8 cellular contexts compared by ENCODE assay signal in the genomic region with DNA sequence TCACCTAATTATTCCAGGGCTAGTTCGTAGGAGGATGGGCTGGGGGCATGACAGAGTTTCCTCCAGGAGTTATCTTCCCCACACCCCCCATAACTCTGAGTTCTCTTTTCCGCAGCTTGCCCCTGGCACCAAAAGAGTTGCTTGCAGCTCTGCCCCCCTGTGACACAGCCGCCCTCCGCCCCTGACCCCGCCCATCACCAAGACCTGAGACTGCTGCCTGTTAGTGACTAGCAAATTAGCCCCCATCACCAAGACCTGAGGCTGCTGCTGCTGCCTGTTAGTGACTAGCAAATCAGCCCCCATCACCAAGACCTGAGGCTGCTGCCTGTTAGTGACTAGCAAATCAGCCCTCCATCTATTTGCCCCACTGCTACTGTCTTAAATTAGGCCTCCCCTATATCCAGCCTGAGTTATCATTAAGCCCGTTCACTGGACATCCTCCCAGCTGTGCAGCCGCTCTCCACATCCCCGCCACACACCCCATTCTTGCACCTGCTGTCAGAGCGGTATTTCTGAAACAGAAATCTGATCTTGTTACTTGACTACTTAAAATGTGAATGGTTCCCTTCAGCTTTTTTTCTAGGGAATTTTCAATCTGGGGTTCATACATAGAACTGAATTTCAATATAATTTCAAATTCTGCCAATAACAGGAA. TPM values are rescaled to one million over a fixed set of nuclear protein-coding genes. Genes with fewer than 3 reads are reported as not detected.
DNase-seq lines count a peak whose midpoint lies in the region; ATAC-seq, FAIRE-seq and TF ChIP-seq lines count a peak whose summit lies in the region.

No MANE protein-coding gene starts in this region.

- no peaks in the 10 kb centered on the region for H3K36me3 Mint-ChIP-seq in CD4-positive, CD25-positive, alpha-beta regulatory T cell
- H3K36me3 Mint-ChIP-seq in activated naive CD4-positive, alpha-beta T cell treated with anti-CD3 and anti-CD28 coated beads, Interleukin-2, amount 10 ng/mL, durations not matched to agents 7 days and 5 days: peaks cover 7% of the 10 kb centered on the region

- H3K27ac ChIP-seq in CD4-positive, CD25-positive, alpha-beta regulatory T cell (ENCODE audit: insufficient read depth, low read length, poor library complexity, severe bottlenecking): peak overlapping the region; percentile 84
- peak overlapping the region; percentile 26 for H3K27ac ChIP-seq in OCI-LY1 (ENCODE audit: low read depth, low read length, poor library complexity, severe bottlenecking)
- no peak overlapping the region for H3K27ac ChIP-seq in kidney (ENCODE audit: low read depth in 2 of 2, low read length in 2 of 2)

- no peaks in the 10 kb centered on the region for H3K36me3 ChIP-seq in CD4-positive, CD25-positive, alpha-beta regulatory T cell (ENCODE audit: control insufficient read depth, insufficient read depth, low read length)
- no peaks in the 10 kb centered on the region for H3K36me3 ChIP-seq in OCI-LY1 (ENCODE audit: insufficient read depth, low read length)
- H3K36me3 ChIP-seq in kidney (ENCODE audit: control insufficient read depth in 1 of 2, insufficient read depth in 2 of 2, low read length in 2 of 2): no peaks in the 10 kb centered on the region

- peak overlapping the region; percentile 65; the same call in 1 of the 2 replicates for H3K9ac ChIP-seq in OCI-LY1 (ENCODE audit: low read length)
- no peak overlapping the region for H3K9ac ChIP-seq in kidney (ENCODE audit: low read length in 2 of 2)

- CTCF ChIA-PET in activated naive CD4-positive, alpha-beta T cell treated with anti-CD3 and anti-CD28 coated beads, Interleukin-2, amount 10 ng/mL, durations not matched to agents 7 days and 5 days (lab: Charles Lee): interaction anchor here (1.1 to 1.5 kb wide), 4 partner anchors 15 to 298 kb away, joined by 3 to 8 read pairs (median 3); no protein-coding TSS in a partner anchor

- H3K4me3 Mint-ChIP-seq in CD4-positive, CD25-positive, alpha-beta regulatory T cell: peak overlapping the region; percentile 95 to 99 (median 96)
- peak overlapping the region; percentile 90 for H3K4me3 Mint-ChIP-seq in activated naive CD4-positive, alpha-beta T cell treated with anti-CD3 and anti-CD28 coated beads, Interleukin-2, amount 10 ng/mL, durations not matched to agents 7 days and 5 days

- H3K9me2 ChIP-seq in OCI-LY1 (ENCODE audit: low read depth, low read length): no peaks in the 10 kb centered on the region

- H3K4me1 Mint-ChIP-seq in CD4-positive, CD25-positive, alpha-beta regulatory T cell: peaks cover 15 to 46% (median 36%) of the 10 kb centered on the region in 4 donors
- H3K4me1 Mint-ChIP-seq in activated naive CD4-positive, alpha-beta T cell treated with anti-CD3 and anti-CD28 coated beads, Interleukin-2, amount 10 ng/mL, durations not matched to agents 7 days and 5 days: peaks cover 34% of the 10 kb centered on the region

- peak overlapping the region; percentile 43; the same call in 1 of the 2 replicates for H2AFZ ChIP-seq in OCI-LY1 (ENCODE audit: low read length)

- H3K27me3 ChIP-seq in CD4-positive, CD25-positive, alpha-beta regulatory T cell (ENCODE audit: control insufficient read depth, insufficient read depth, low read length): no peaks in the 10 kb centered on the region
- no peaks in the 10 kb centered on the region for H3K27me3 ChIP-seq in OCI-LY1 (ENCODE audit: insufficient read depth, low read length)

- peak; percentile 38 to 49 (median 43) for DNase-seq in CD4-positive, CD25-positive, alpha-beta regulatory T cell
- peak; percentile 55 for DNase-seq in activated naive CD4-positive, alpha-beta T cell treated with anti-CD3 and anti-CD28 coated beads, Interleukin-2, amount 10 ng/mL, durations not matched to agents 7 days and 5 days
- DNase-seq in kidney: peak; percentile 74
- DNase-seq in stimulated activated CD8-positive, alpha-beta memory T cell treated with anti-CD3 and anti-CD28 coated beads, Interleukin-7, amount 100 ng/mL, for 24 hours (ENCODE audit: low read depth): peak; percentile 27
- no peak for DNase-seq in occipital lobe (lab: John Stamatoyannopoulos, UW)

- TF ChIP-seq CTCF in OCI-LY1 (IDR thresholded peaks at IDR 0.05; ENCODE audit: low read length) (no peak), kidney (IDR thresholded peaks at IDR 0.05; ENCODE audit: borderline replicate concordance, extremely low read depth, insufficient read depth) (no peak)

- no peaks in the 10 kb centered on the region for H3K9me3 ChIP-seq in CD4-positive, CD25-positive, alpha-beta regulatory T cell (ENCODE audit: control insufficient read depth in 2 of 2, low read length in 2 of 2)
- H3K9me3 ChIP-seq in OCI-LY1 (ENCODE audit: low read length) (no peaks in the 10 kb centered on the region), kidney (ENCODE audit: control insufficient read depth in 1 of 2, low read length in 2 of 2) (no peaks in the 10 kb centered on the region)

- H3K4me3 ChIP-seq in CD4-positive, CD25-positive, alpha-beta regulatory T cell (ENCODE audit: low read depth, low read length): peak overlapping the region; percentile 90
- peak overlapping the region; percentile 94 for H3K4me3 ChIP-seq in OCI-LY1 (ENCODE audit: low read depth, low read length, poor library complexity, severe bottlenecking)
- H3K4me3 ChIP-seq in kidney (ENCODE audit: low read length in 2 of 2): peak overlapping the region; percentile 44 to 90

- no peak for ATAC-seq in CD4-positive, CD25-positive, alpha-beta regulatory T cell (ENCODE audit: low read depth in 2 of 2)
- ATAC-seq in GM19324 (IDR thresholded peaks at IDR 0.05; ENCODE audit: low FRiP score, unreplicated experiment): no peak
- no peak for ATAC-seq in GM21717 (IDR thresholded peaks at IDR 0.05; ENCODE audit: unreplicated experiment)

- H3K9me3 Mint-ChIP-seq in CD4-positive, CD25-positive, alpha-beta regulatory T cell: no peaks in the 10 kb centered on the region
- H3K9me3 Mint-ChIP-seq in activated naive CD4-positive, alpha-beta T cell treated with anti-CD3 and anti-CD28 coated beads, Interleukin-2, amount 10 ng/mL, durations not matched to agents 7 days and 5 days: no peaks in the 10 kb centered on the region

- peak overlapping the region; percentile 75 for H3K4me2 ChIP-seq in OCI-LY1 (ENCODE audit: low read length)

- peaks cover 20% of the 10 kb centered on the region for H3K79me2 ChIP-seq in OCI-LY1 (ENCODE audit: insufficient read depth, low read length)

- no peak for FAIRE-seq in kidney (lab: Jason Lieb, UNC)

- peak overlapping the region; percentile 96 to 99 (median 97) for H3K27ac Mint-ChIP-seq in CD4-positive, CD25-positive, alpha-beta regulatory T cell
- H3K27ac Mint-ChIP-seq in activated naive CD4-positive, alpha-beta T cell treated with anti-CD3 and anti-CD28 coated beads, Interleukin-2, amount 10 ng/mL, durations not matched to agents 7 days and 5 days: peak overlapping the region; percentile 96

- no peaks in the 10 kb centered on the region for H4K20me1 ChIP-seq in OCI-LY1 (ENCODE audit: insufficient read depth, low read length)

- no peaks in the 10 kb centered on the region for H3F3A ChIP-seq in OCI-LY1 (ENCODE audit: insufficient read depth, low read length)

- intact Hi-C loops in kidney (cut with DNase I): no loop called here

- H3K4me1 ChIP-seq in CD4-positive, CD25-positive, alpha-beta regulatory T cell (ENCODE audit: control insufficient read depth, insufficient read depth, low read length, poor library complexity, severe bottlenecking): peaks cover 37% of the 10 kb centered on the region
- H3K4me1 ChIP-seq in OCI-LY1 (ENCODE audit: insufficient read depth, low read length, severe bottlenecking) (peaks cover 45% of the 10 kb centered on the region), kidney (ENCODE audit: control insufficient read depth in 1 of 2, insufficient read depth in 1 of 2, low read depth in 1 of 2, low read length in 2 of 2) (peaks cover 5 to 11% of the 10 kb centered on the region in 2 donors)

- H3K27me3 Mint-ChIP-seq in CD4-positive, CD25-positive, alpha-beta regulatory T cell: peaks cover 4% of the 10 kb centered on the region
- H3K27me3 Mint-ChIP-seq in activated naive CD4-positive, alpha-beta T cell treated with anti-CD3 and anti-CD28 coated beads, Interleukin-2, amount 10 ng/mL, durations not matched to agents 7 days and 5 days: no peaks in the 10 kb centered on the region

RNA-seq across cellular contexts. Expression of a gene that starts 1.5 kb away (rescaled TPM):
- total RNA-seq in CD4-positive, CD25-positive, alpha-beta regulatory T cell: 18.4 TPM
- polyA plus RNA-seq in CD4-positive, CD25-positive, alpha-beta regulatory T cell: 10 to 100 TPM; 32.5 to 53.6 (median 43.0) TPM
- total RNA-seq in kidney (47.7 TPM), occipital lobe (118 TPM)
- polyA plus RNA-seq in kidney (ENCODE audit: insufficient read depth, low read depth, low replicate concordance): 28.1 TPM

Comparison
In these comparisons a context has a peak if more than half of its experiments do, and no peak if none do; other contexts are left out.
1. H3K27ac ChIP-seq: peak in CD4-positive, CD25-positive, alpha-beta regulatory T cell (single experiment) and OCI-LY1 (single experiment); none in kidney (0 of 2).
2. Peak in every context shown above with its lines, with median percentiles within 50 percentile points of each other: H3K4me3 ChIP-seq.